Comparison of ENCODE assay signal across 22 cellular contexts in the genomic region with DNA sequence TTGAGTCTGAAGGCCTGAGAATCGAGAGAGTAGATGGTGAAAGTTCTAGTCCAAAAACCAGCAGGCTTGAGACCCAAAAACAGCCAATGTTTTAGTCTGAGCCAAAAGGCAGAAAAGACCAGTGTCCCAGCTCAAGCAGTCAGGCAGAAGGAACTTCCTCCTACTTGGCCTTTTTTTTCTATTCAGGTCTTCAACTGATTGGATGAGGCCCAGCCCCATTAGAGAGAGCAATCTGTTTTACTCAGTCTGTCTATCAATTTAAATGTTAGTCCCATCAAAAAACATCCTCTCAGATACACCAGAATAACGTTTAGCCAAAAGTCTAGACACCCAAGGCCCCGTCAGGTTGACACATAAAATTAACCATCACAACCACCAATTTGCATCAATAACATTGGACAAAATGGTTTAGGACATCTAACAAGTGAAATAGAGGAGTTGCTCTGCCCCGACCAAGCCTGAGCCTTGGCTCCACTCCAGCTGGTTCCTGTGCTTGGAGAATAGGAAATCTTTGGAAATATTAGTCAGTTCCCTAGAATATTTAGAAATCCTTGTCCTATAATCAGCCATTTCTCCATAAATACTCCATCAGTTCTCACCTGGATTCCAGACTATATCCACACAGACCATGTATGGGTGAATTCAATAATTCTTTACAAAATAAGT. TPM values are rescaled to one million over a fixed set of nuclear protein-coding genes. Genes with fewer than 3 reads are reported as not detected.
"Had no signal": no experiment of that assay in that cellular context is flagged by ENCODE, and none has a peak within 500 bp of the region (broad histone marks: within the 10 kb centered on the region; RNA-seq: fewer than 3 reads in every experiment).

No MANE protein-coding gene starts in this region.

- H3K27me3 ChIP-seq: brain microvascular endothelial cell, dorsolateral prefrontal cortex, foreskin keratinocyte, right atrium auricular region had no signal

- H3K27ac ChIP-seq: brain microvascular endothelial cell, dorsolateral prefrontal cortex, epithelial cell of prostate, foreskin keratinocyte, right atrium auricular region, thoracic aorta had no signal

- H3K4me1 ChIP-seq: right atrium auricular region had no signal

- DNase-seq: activated CD4-positive, alpha-beta T cell treated with anti-CD3 and anti-CD28 coated beads, Interleukin-2, amount 50 U/mL, for 4 hours; activated CD8-positive, alpha-beta memory T cell treated with anti-CD3 and anti-CD28 coated beads for 24 hours; activated CD8-positive, alpha-beta memory T cell treated with anti-CD3 and anti-CD28 coated beads, Interleukin-2, amount 50 U/mL, for 4 hours; activated T-cell treated with anti-CD3 and anti-CD28 coated beads, Interleukin-2, amount 50 U/mL, for 24 hours; brain microvascular endothelial cell; foreskin keratinocyte; kidney; natural killer cell; stimulated activated CD4-positive, alpha-beta T cell treated with anti-CD3 and anti-CD28 coated beads, Interleukin-4, amount 100 ng/mL, for 24 hours; stimulated activated naive CD4-positive, alpha-beta T cell treated with Interleukin-2 at 50 U/mL for 16 hours; T-helper 1 cell had no signal

- H3K9me3 ChIP-seq: thoracic aorta had no signal

- ATAC-seq: activated naive CD4-positive, alpha-beta T cell treated with anti-CD3 and anti-CD28 coated beads, Interleukin-2, amount 50 U/mL, for 72 hours; activated T-helper 17 cell treated with anti-CD3 and anti-CD28 coated beads, Interleukin-2, amount 50 U/mL, for 72 hours; foreskin keratinocyte; left lobe of liver; natural killer cell; WTC11 had no signal

- H3K36me3 ChIP-seq: brain microvascular endothelial cell, right atrium auricular region, thoracic aorta had no signal

- H3K4me3 ChIP-seq: dorsolateral prefrontal cortex, lung, right atrium auricular region, thoracic aorta had no signal

RNA-seq across cellular contexts. Expression of a gene that starts 51.4 kb away (rescaled TPM):
- total RNA-seq: foreskin keratinocyte, mesothelial cell of epicardium, osteocyte, thoracic aorta, WTC11 had no signal
- polyA plus RNA-seq: foreskin keratinocyte had no signal
